Comparison of ENCODE assay signal across 8 cellular contexts in genomic region chr5:168528521-168529360, GRCh38. TPM values are rescaled to one million over a fixed set of nuclear protein-coding genes. Genes with fewer than 3 reads are reported as not detected.
DNase-seq lines count a peak whose midpoint lies in the region; ATAC-seq, FAIRE-seq and TF ChIP-seq lines count a peak whose summit lies in the region.

TSS of gene FBLL1 (plus strand) at chr5:168529305. CDS start at chr5:168529505, 200 bp downstream.

- peak; percentile 27 for DNase-seq in Caki2 (ENCODE audit: low read depth)
- peak; percentile 6 for DNase-seq in NCI-H128 (lab: John Stamatoyannopoulos, UW; ENCODE audit: unreplicated experiment)
- DNase-seq in activated naive CD4-positive, alpha-beta T cell treated with anti-CD3 and anti-CD28 coated beads, Interleukin-2, amount 50 U/mL, for 16 hours = peak; percentile 24
- peak; percentile 37 for DNase-seq in left ventricle myocardium superior
- no peak for DNase-seq in gastrocnemius medialis
- no peak for DNase-seq in GM12892 (ENCODE audit: insufficient read length)
- no peak for DNase-seq in GM19240 (ENCODE audit: insufficient read length, low spot score)

- intact Hi-C loops in left ventricle myocardium superior (cut with micrococcal nuclease) = no loop called here
- intact Hi-C loops in gastrocnemius medialis (cut with DNase I; ENCODE audit: low total_unique reads) = no loop called here

- H3K27me3 ChIP-seq in gastrocnemius medialis = peaks cover 29 to 44% (median 39%) of the 10 kb centered on the region in 3 donors

- no peak for TF ChIP-seq POLR2A in gastrocnemius medialis (IDR thresholded peaks at IDR 0.05)
- no peak for TF ChIP-seq POLR2A in GM12892 (IDR thresholded peaks at IDR 0.05; ENCODE audit: low read depth, low read length)

- in situ Hi-C loops in Caki2 (cut with HindIII; ENCODE audit: low pct_unique_long_range_greater_than_20kb, low sequenced_read_pairs) (no loop called here), gastrocnemius medialis (cut with MboI; ENCODE audit: low sequenced_read_pairs in 4 of 4) (no loop called here)

- no peak within 1 kb of the TSS for H3K27ac ChIP-seq in gastrocnemius medialis

- no peak for FAIRE-seq in GM12892 (lab: Jason Lieb, UNC)

- no peaks in the 10 kb centered on the region for H3K4me1 ChIP-seq in gastrocnemius medialis

- no peak for TF ChIP-seq CTCF in gastrocnemius medialis (IDR thresholded peaks at IDR 0.05 in 4 of 5, conservative IDR thresholded peaks at IDR 0.05 in 1 of 5)

- H3K9me3 ChIP-seq in gastrocnemius medialis = no peaks in the 10 kb centered on the region

- no peak for ATAC-seq in left ventricle myocardium superior
- no peak for ATAC-seq in gastrocnemius medialis
- no peak for ATAC-seq in HG03520 (IDR thresholded peaks at IDR 0.05; ENCODE audit: unreplicated experiment)

- no peaks in the 10 kb centered on the region for H3K36me3 ChIP-seq in gastrocnemius medialis

- peak within 1 kb of the TSS in 3 of 4 donors; percentile 5 to 33 (median 25) for H3K4me3 ChIP-seq in gastrocnemius medialis

RNA-seq across cellular contexts. Expression of gene FBLL1, which starts in this region (rescaled TPM):
- total RNA-seq in Caki2 (2014; rRNA removed; shearing (Covaris generic); ENCODE audit: low replicate concordance) = not detected in 2 replicates
- total RNA-seq in left ventricle myocardium superior = not detected
- total RNA-seq in gastrocnemius medialis = not detected
- polyA plus RNA-seq in GM12892 (2012; ENCODE audit: missing spikeins) = 0.23 TPM

Comparison
In these comparisons a context has a peak if more than half of its experiments do, and no peak if none do; other contexts are left out.
1. Peak in DNase-seq in Caki2; RNA of the gene not detected or under 1 TPM.
2. Peak in DNase-seq in left ventricle myocardium superior; RNA of the gene not detected or under 1 TPM.
3. DNase-seq: peak in NCI-H128 (single experiment) and activated naive CD4-positive, alpha-beta T cell treated with anti-CD3 and anti-CD28 coated beads, Interleukin-2, amount 50 U/mL, for 16 hours (single experiment); none in gastrocnemius medialis (0 of 2), GM12892 (single experiment) and GM19240 (single experiment).